In the genomic region with DNA sequence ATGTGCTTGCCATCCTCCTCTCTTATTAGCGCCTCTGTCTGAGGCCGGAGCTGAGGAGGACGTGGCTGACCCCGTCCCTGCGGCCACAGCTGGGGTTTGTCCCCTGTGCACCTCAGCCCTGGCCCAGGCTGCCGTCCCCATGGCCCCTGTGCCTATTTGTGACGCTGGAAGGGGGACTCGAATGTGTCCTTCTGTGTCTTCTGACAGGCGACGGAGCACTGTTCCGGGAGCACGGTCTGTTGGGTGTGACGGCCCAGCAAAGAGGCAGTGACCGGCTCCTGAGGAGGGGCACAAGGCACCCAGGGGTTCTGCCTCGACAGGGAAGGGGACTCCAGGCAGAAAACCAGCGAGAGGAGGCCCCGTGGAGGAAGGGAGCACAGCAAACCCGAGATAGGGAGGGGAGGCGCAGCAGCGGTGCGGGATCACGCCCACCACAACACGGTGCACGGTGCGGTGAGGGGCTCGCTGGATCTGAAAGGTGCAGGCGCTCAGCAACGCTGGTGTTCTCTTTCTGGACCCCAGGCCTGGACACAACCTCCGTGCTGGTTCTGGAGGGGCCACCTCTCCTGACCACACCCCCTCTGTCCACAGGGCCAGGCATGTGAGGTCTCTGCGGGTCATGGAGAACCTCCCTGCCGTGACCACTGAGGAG, we compare ENCODE assay signal across 2 cellular contexts.
TF ChIP-seq lines count a peak whose summit lies in the region.

No MANE protein-coding gene starts in this region.

TF ChIP-seq in HEK293, 187 proteins besides CTCF, POLR2A, EP300 and RAD21:
- TF ChIP-seq KLF9 (tag by site-specific recombination; IDR thresholded peaks at IDR 0.05; ENCODE audit: low read depth): 0 out of 2 replicates have a peak, but pooled peaks have one; percentile 32
- TF ChIP-seq ZSCAN5A (tag by site-specific recombination; IDR thresholded peaks at IDR 0.05): no peak

TF ChIP-seq in H1, 55 proteins besides CTCF, POLR2A, EP300 and RAD21:
- TF ChIP-seq NRF1 (IDR thresholded peaks at IDR 0.05; ENCODE audit: low read depth, low read length) (no peak), HDAC6 (IDR thresholded peaks at IDR 0.05; ENCODE audit: low read depth, low read length) (no peak), SP1 (IDR thresholded peaks at IDR 0.05; ENCODE audit: low read depth, low read length) (no peak), CBX8 (IDR thresholded peaks at IDR 0.05; ENCODE audit: borderline replicate concordance, low read depth, low read length) (no peak), TBP (IDR thresholded peaks at IDR 0.05; ENCODE audit: low read depth, low read length) (no peak), EGR1 (IDR thresholded peaks at IDR 0.05; ENCODE audit: borderline replicate concordance, low read depth, low read length) (no peak), PHF8 (conservative IDR thresholded peaks at IDR 0.05; ENCODE audit: low read depth, low read length) (no peak), RNF2 (IDR thresholded peaks at IDR 0.05; ENCODE audit: borderline replicate concordance, low read depth, low read length, missing control alignments, poor library complexity, severe bottlenecking) (no peak), CEBPB (IDR thresholded peaks at IDR 0.05; ENCODE audit: low read depth, low read length) (no peak), SAP30 (IDR thresholded peaks at IDR 0.05; ENCODE audit: insufficient read depth, insufficient replicate concordance, low read length) (no peak)
